Comparison of ENCODE assay signal across 11 cellular contexts in the genomic region with DNA sequence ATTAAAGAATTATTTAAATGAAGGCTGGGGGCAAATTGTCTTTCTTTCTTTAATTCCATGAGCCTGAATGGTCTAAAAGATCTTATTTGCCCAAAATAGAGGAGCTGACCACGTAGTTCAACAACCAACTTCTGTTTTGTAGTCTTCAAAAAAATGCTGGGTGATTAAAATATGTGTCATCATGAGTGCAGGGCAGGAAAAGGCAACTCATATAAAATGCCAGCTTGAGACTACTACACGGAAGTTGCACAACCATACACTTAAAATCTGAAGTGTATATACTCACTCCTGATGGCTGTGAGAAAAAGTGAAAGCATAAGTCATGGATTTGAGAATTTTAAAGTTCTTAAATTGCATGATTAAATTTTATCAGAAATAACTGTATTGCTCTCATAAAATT.
DNase-seq lines count a peak whose midpoint lies in the region; ATAC-seq and TF ChIP-seq lines count a peak whose summit lies in the region.
"Had no signal": no experiment of that assay in that cellular context is flagged by ENCODE, and none has a peak within 500 bp of the region (broad histone marks: within the 10 kb centered on the region; RNA-seq: fewer than 3 reads in every experiment).

No MANE protein-coding gene starts in this region.

- no peak for ATAC-seq in HCT116
- ATAC-seq in right cardiac atrium: peak; percentile 26 to 36

- H3K4me1 ChIP-seq in A673 (ENCODE audit: insufficient read depth, low read length, poor library complexity, severe bottlenecking) (peaks cover 34% of the 10 kb centered on the region), HCT116 (ENCODE audit: control insufficient read depth in 1 of 2, insufficient read depth in 2 of 2, low read length in 2 of 2) (no peaks in the 10 kb centered on the region), right cardiac atrium (ENCODE audit: control insufficient read depth, insufficient read depth, low read length) (no peaks in the 10 kb centered on the region)

- H3K9me2 ChIP-seq in HCT116 (ENCODE audit: insufficient read depth): no peaks in the 10 kb centered on the region

- H3K36me3 ChIP-seq in A673 (ENCODE audit: insufficient read depth, low read length, poor library complexity, severe bottlenecking) (no peaks in the 10 kb centered on the region), HCT116 (ENCODE audit: control insufficient read depth in 1 of 2, insufficient read depth in 2 of 2, low read length in 2 of 2) (no peaks in the 10 kb centered on the region)

- no peak overlapping the region for H3K9ac ChIP-seq in HCT116 (ENCODE audit: low read length)

- H3K9me3 ChIP-seq in A673 (ENCODE audit: low read depth, low read length, poor library complexity, severe bottlenecking) (peaks cover 3% of the 10 kb centered on the region), HCT116 (ENCODE audit: control insufficient read depth in 1 of 2, insufficient read depth in 1 of 2, low read depth in 1 of 2, low read length in 2 of 2) (peaks cover 0 to 5% of the 10 kb centered on the region in 2 experiments; a peak in 1 of 4 replicates), right cardiac atrium (ENCODE audit: control insufficient read depth, low read length) (no peaks in the 10 kb centered on the region)

- RAD21 ChIA-PET in HCT116 (lab: Charles Lee; ENCODE audit: low non-redundant PET in 1 of 2, low total read pairs in 2 of 2, uncharacterized antibody in 2 of 2, unreplicated experiment in 2 of 2): no interaction called here

- H3K4me2 ChIP-seq in HCT116 (ENCODE audit: low read length): no peak overlapping the region

- H2AFZ ChIP-seq in HCT116 (ENCODE audit: low read depth, low read length, poor library complexity, severe bottlenecking): no peak overlapping the region

- no peak for TF ChIP-seq POLR2A in HCT116 (IDR thresholded peaks at IDR 0.05; ENCODE audit: borderline replicate concordance, extremely low read depth, insufficient read depth, insufficient read length)

- peak; percentile 87 for DNase-seq in A673 (ENCODE audit: low spot score)
- DNase-seq in HCT116 (ENCODE audit: low read depth, low spot score): no peak
- peak; percentile 13 for DNase-seq in SKM-1 (lab: John Stamatoyannopoulos, UW; ENCODE audit: unreplicated experiment)
- no peak for DNase-seq in right cardiac atrium
- no peak for DNase-seq in KG1 (lab: John Stamatoyannopoulos, UW)
- no peak for DNase-seq in stimulated activated CD8-positive, alpha-beta memory T cell treated with anti-CD3 and anti-CD28 coated beads, Interleukin-4, amount 100 ng/mL, for 48 hours
- DNase-seq in posterior cingulate gyrus: no peak
- DNase-seq in HT-29 (ENCODE audit: low spot score): no peak
- DNase-seq: activated CD4-positive, alpha-beta T cell treated with anti-CD3 and anti-CD28 coated beads for 1 hour; Calu3; caudate nucleus had no signal

- no peaks in the 10 kb centered on the region for H4K20me1 ChIP-seq in HCT116 (ENCODE audit: insufficient read depth)

- BruUV-seq in A673 (replicated peaks; lab: Mats Ljungman, UMichigan) (no TSS peak), HCT116 (replicated peaks; lab: Mats Ljungman, UMichigan) (no TSS peak)

- CTCF ChIA-PET in A673 (lab: Charles Lee): no interaction called here
- CTCF ChIA-PET in HCT116 (lab: Charles Lee): no interaction called here

- H3K27me3 ChIP-seq in A673 (replicated peaks; ENCODE audit: insufficient read depth, low read depth, low read length, poor library complexity) (no peaks in the 10 kb centered on the region), HCT116 (ENCODE audit: insufficient read depth, low read length) (no peaks in the 10 kb centered on the region), right cardiac atrium (ENCODE audit: control insufficient read depth, insufficient read depth) (no peaks in the 10 kb centered on the region)

- H3K79me2 ChIP-seq in HCT116 (ENCODE audit: insufficient read depth, low read length): no peaks in the 10 kb centered on the region

- intact Hi-C loops in A673 (cut with micrococcal nuclease; ENCODE audit: unreplicated experiment): no loop called here
- intact Hi-C loops in HCT116 (cut with micrococcal nuclease): no loop called here
- intact Hi-C loops in right cardiac atrium (cut with DNase I): no loop called here
- intact Hi-C loops in posterior cingulate gyrus (cut with DNase I): no loop called here

- POLR2A ChIA-PET in A673 (lab: Charles Lee; ENCODE audit: low non-redundant PET): no interaction called here
- POLR2A ChIA-PET in HCT116 (lab: Charles Lee): no interaction called here

- H3K4me3 ChIP-seq in A673 (ENCODE audit: low read depth, low read length, poor library complexity, severe bottlenecking) (no peak overlapping the region), HCT116 (replicated peaks in 1 of 2; ENCODE audit: low read depth in 1 of 2, low read length in 2 of 2) (no peak overlapping the region), right cardiac atrium (ENCODE audit: low read length) (no peak overlapping the region)

- no peak overlapping the region for H3K27ac ChIP-seq in A673 (ENCODE audit: low read depth, low read length, poor library complexity, severe bottlenecking)
- no peak overlapping the region for H3K27ac ChIP-seq in HCT116 (ENCODE audit: low read depth, low read length)
- H3K27ac ChIP-seq in right cardiac atrium (ENCODE audit: low read length): no peak overlapping the region

- WGBS in right cardiac atrium: 75% methylated on average over 2 of the region's 2 CpGs

- no peak for TF ChIP-seq RAD21 in HCT116 (IDR thresholded peaks at IDR 0.05; ENCODE audit: low read depth)

- TF ChIP-seq CTCF in A673 (conservative IDR thresholded peaks at IDR 0.05; ENCODE audit: low read depth, low read length) (no peak), HCT116 (IDR thresholded peaks at IDR 0.05 in 2 of 3, conservative IDR thresholded peaks at IDR 0.05 in 1 of 3; ENCODE audit: borderline replicate concordance in 1 of 3, insufficient read depth in 1 of 3, low read depth in 2 of 3, low read length in 2 of 3) (no peak)

TF ChIP-seq in HCT116, 20 proteins besides CTCF, POLR2A, EP300 and RAD21:
- TF ChIP-seq CEBPB (IDR thresholded peaks at IDR 0.05; ENCODE audit: low read depth) (0 out of 2 replicates have a peak, but pooled peaks have one; percentile 38), TCF7L2 (IDR thresholded peaks at IDR 0.05; ENCODE audit: borderline replicate concordance, extremely low read depth, insufficient read depth, insufficient read length) (no peak)
- TF ChIP-seq, protein P1, sequence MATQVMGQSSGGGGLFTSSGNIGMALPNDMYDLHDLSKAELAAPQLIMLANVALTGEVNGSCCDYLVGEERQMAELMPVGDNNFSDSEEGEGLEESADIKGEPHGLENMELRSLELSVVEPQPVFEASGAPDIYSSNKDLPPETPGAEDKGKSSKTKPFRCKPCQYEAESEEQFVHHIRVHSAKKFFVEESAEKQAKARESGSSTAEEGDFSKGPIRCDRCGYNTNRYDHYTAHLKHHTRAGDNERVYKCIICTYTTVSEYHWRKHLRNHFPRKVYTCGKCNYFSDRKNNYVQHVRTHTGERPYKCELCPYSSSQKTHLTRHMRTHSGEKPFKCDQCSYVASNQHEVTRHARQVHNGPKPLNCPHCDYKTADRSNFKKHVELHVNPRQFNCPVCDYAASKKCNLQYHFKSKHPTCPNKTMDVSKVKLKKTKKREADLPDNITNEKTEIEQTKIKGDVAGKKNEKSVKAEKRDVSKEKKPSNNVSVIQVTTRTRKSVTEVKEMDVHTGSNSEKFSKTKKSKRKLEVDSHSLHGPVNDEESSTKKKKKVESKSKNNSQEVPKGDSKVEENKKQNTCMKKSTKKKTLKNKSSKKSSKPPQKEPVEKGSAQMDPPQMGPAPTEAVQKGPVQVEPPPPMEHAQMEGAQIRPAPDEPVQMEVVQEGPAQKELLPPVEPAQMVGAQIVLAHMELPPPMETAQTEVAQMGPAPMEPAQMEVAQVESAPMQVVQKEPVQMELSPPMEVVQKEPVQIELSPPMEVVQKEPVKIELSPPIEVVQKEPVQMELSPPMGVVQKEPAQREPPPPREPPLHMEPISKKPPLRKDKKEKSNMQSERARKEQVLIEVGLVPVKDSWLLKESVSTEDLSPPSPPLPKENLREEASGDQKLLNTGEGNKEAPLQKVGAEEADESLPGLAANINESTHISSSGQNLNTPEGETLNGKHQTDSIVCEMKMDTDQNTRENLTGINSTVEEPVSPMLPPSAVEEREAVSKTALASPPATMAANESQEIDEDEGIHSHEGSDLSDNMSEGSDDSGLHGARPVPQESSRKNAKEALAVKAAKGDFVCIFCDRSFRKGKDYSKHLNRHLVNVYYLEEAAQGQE (IDR thresholded peaks at IDR 0.05; ENCODE audit: low read depth): no peak

Comparison
In these comparisons a context has a peak if more than half of its experiments do, and no peak if none do; other contexts are left out.
1. DNase-seq: peak in A673 (single experiment) and SKM-1 (single experiment); none in HCT116 (single experiment), right cardiac atrium (0 of 3), KG1 (single experiment), stimulated activated CD8-positive, alpha-beta memory T cell treated with anti-CD3 and anti-CD28 coated beads, Interleukin-4, amount 100 ng/mL, for 48 hours (single experiment), posterior cingulate gyrus (0 of 10) and HT-29 (single experiment).